ENCODE assay signal across 9 cellular contexts in the genomic region with DNA sequence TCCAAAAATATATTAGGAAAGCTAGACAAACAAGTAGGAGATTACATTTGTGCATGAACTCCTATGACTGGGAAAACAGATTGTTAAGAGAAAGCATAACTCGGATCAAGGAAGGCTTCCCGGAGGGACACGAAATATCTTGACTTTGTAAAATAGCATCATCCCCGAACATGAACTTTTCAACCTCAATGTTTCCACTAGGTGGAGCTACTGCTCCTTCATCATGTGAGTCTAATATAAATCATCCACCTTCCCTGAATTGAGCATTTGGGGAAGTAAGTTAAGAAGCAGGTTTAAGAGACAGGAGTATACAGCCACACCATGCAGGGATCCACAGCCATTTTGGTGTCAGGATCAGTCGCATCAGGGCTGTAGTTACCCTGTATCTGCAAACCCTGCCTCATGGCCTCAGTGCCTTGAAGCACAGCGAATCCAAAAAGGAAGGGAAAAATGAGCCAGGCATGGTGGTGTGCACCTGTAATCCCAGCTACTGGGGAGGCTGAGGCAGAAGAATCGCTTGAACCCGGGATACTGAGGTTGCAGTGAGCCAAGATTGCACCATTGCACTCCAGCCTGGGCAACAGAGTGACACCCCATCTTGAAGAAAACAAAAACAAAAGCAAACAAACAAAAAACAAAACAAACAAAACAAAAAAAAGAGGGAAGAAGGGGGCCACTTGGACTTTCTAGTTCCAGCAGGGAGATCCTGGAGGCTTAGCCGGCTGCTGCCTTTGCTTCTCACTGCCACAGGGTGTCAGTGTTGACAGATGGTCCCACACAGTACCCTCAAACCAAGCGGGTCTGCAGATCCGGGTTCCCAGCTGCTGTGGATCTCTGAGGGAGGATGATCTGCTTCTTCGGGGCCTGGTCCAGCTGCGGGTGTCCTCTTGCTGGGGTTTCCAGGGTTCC. TPM values are rescaled to one million over a fixed set of nuclear protein-coding genes. Genes with fewer than 3 reads are reported as not detected.
DNase-seq lines count a peak whose midpoint lies in the region; ATAC-seq, FAIRE-seq and TF ChIP-seq lines count a peak whose summit lies in the region.
"Not testable (repeated sequence)": the region's sequence is repeated elsewhere in the genome, so short reads cannot be mapped to it uniquely, and the experiment has no call there.
"Had no signal": no experiment of that assay in that cellular context is flagged by ENCODE, and none has a peak within 500 bp of the region (broad histone marks: within the 10 kb centered on the region; RNA-seq: fewer than 3 reads in every experiment).

No MANE protein-coding gene starts in this region.

- H3K4me3 ChIP-seq in endothelial cell of umbilical vein (replicated peaks in 1 of 3; ENCODE audit: insufficient read depth in 1 of 3, low read depth in 1 of 3, low read length in 3 of 3); kidney epithelial cell (ENCODE audit: low read depth, low read length): not testable (repeated sequence)

- not testable (repeated sequence) for H3K27ac ChIP-seq in endothelial cell of umbilical vein (ENCODE audit: insufficient read depth, low read depth, low read length)

- not testable (repeated sequence) for H3K4me1 ChIP-seq in endothelial cell of umbilical vein (ENCODE audit: control insufficient read depth, extremely low read depth, insufficient read depth, low read length)

- not testable (repeated sequence) for TF ChIP-seq POLR2A in endothelial cell of umbilical vein (IDR thresholded peaks at IDR 0.05; ENCODE audit: low read depth, low read length)

- dilution Hi-C loops in endothelial cell of umbilical vein (cut with MboI; ENCODE audit: extremely low pct_ligation_motif_present, low sequenced_read_pairs): not testable (repeated sequence)

- in situ Hi-C loops in ACHN (cut with HindIII; ENCODE audit: low pct_ligation_motif_present, low pct_unique_long_range_greater_than_20kb, low sequenced_read_pairs): not testable (repeated sequence)

- not testable (repeated sequence) for H3K9me1 ChIP-seq in endothelial cell of umbilical vein (replicated peaks; ENCODE audit: control insufficient read depth, extremely low read depth, insufficient read depth, low read length)

- not testable (repeated sequence) for H3K27me3 ChIP-seq in endothelial cell of umbilical vein (ENCODE audit: control insufficient read depth in 2 of 2, insufficient read depth in 2 of 2, low read length in 2 of 2); kidney epithelial cell (ENCODE audit: control insufficient read depth, insufficient read depth, low read length)

- POLR2A ChIA-PET in GM10248 (lab: Yijun Ruan, JAX); endothelial cell of umbilical vein (lab: Charles Lee): not testable (repeated sequence)

- TF ChIP-seq CTCF in GM10248 (IDR thresholded peaks at IDR 0.05; ENCODE audit: control extremely low read depth, extremely low read depth, low read depth, missing control alignments) (peak; percentile 42), endothelial cell of umbilical vein (IDR thresholded peaks at IDR 0.05; ENCODE audit: extremely low read depth in 1 of 2, insufficient read depth in 1 of 2, low read depth in 1 of 2, low read length in 2 of 2) (peak; percentile 10 to 49), kidney epithelial cell (IDR thresholded peaks at IDR 0.05; ENCODE audit: insufficient read depth, low read length, poor library complexity, severe bottlenecking) (peak; percentile 28), progenitor cell of endocrine pancreas (IDR thresholded peaks at IDR 0.05; ENCODE audit: unreplicated experiment) (peak; percentile 54)

- H3K4me3 Mint-ChIP-seq in activated T-helper 17 cell treated with anti-CD3 and anti-CD28 coated beads, Interleukin-2, amount 50 U/mL, for 72 hours; progenitor cell of endocrine pancreas (ENCODE audit: low read depth): not testable (repeated sequence)

- peak; percentile 84 for FAIRE-seq in endothelial cell of umbilical vein (lab: Jason Lieb, UNC)

- intact Hi-C loops in endothelial cell of umbilical vein (cut with micrococcal nuclease): not testable (repeated sequence)

- H3K36me3 ChIP-seq in endothelial cell of umbilical vein (ENCODE audit: control insufficient read depth in 2 of 2, extremely low read depth in 1 of 2, insufficient read depth in 2 of 2, low read length in 2 of 2); kidney epithelial cell (ENCODE audit: control insufficient read depth, insufficient read depth, low read length): not testable (repeated sequence)

- H3K9me3 Mint-ChIP-seq in activated T-helper 17 cell treated with anti-CD3 and anti-CD28 coated beads, Interleukin-2, amount 50 U/mL, for 72 hours; progenitor cell of endocrine pancreas (ENCODE audit: low read depth): not testable (repeated sequence)

- DNase-seq in ACHN (peak; percentile 45), MV-4-11 (lab: John Stamatoyannopoulos, UW) (peak; percentile 48), RKO (ENCODE audit: low spot score) (peak; percentile 50), endothelial cell of umbilical vein (ENCODE audit: low read depth, low spot score) (peak; percentile 27)
- not testable (repeated sequence) for DNase-seq in GM10248 (ENCODE audit: extremely low spot score); kidney epithelial cell (ENCODE audit: low read depth); progenitor cell of endocrine pancreas (ENCODE audit: low spot score, unreplicated experiment)

- H4K20me1 ChIP-seq in endothelial cell of umbilical vein (replicated peaks; ENCODE audit: control insufficient read depth, extremely low read depth, insufficient read depth, low read length): not testable (repeated sequence)

- peak overlapping the region; percentile 48 for H3K27ac Mint-ChIP-seq in activated T-helper 17 cell treated with anti-CD3 and anti-CD28 coated beads, Interleukin-2, amount 50 U/mL, for 72 hours
- not testable (repeated sequence) for H3K27ac Mint-ChIP-seq in progenitor cell of endocrine pancreas

- H3K36me3 Mint-ChIP-seq in activated T-helper 17 cell treated with anti-CD3 and anti-CD28 coated beads, Interleukin-2, amount 50 U/mL, for 72 hours (ENCODE audit: low read depth); progenitor cell of endocrine pancreas (ENCODE audit: insufficient read depth): not testable (repeated sequence)

- H3K79me2 ChIP-seq in endothelial cell of umbilical vein (ENCODE audit: control insufficient read depth, insufficient read depth, low read length): not testable (repeated sequence)

- ATAC-seq in activated T-helper 17 cell treated with anti-CD3 and anti-CD28 coated beads, Interleukin-2, amount 50 U/mL, for 72 hours (replicated peaks): peak; percentile 62

- CTCF ChIA-PET in GM10248 (lab: Yijun Ruan, JAX) (interaction anchor here (0.8 to 3.1 kb wide), 24 partner anchors 9 to 242 kb away, joined by 3 to 17 read pairs (median 4); a partner anchor contains a TSS), endothelial cell of umbilical vein (lab: Charles Lee) (interaction anchor here (0.6 to 2.8 kb wide), 12 partner anchors 9 to 245 kb away, joined by 3 to 16 read pairs (median 4); no protein-coding TSS in a partner anchor)

- not testable (repeated sequence) for H3K9ac ChIP-seq in endothelial cell of umbilical vein (replicated peaks; ENCODE audit: extremely low read depth, insufficient read depth, low read length)

- not testable (repeated sequence) for BruUV-seq in endothelial cell of umbilical vein (replicated peaks; lab: Mats Ljungman, UMichigan)

- not testable (repeated sequence) for H3K9me3 ChIP-seq in endothelial cell of umbilical vein (replicated peaks; ENCODE audit: control insufficient read depth, insufficient read depth, low read length)

- H2AFZ ChIP-seq in endothelial cell of umbilical vein (ENCODE audit: low read depth, low read length): not testable (repeated sequence)

- not testable (repeated sequence) for H3K4me2 ChIP-seq in endothelial cell of umbilical vein (ENCODE audit: insufficient read depth, low read length)

- not testable (repeated sequence) for H3K4me1 Mint-ChIP-seq in activated T-helper 17 cell treated with anti-CD3 and anti-CD28 coated beads, Interleukin-2, amount 50 U/mL, for 72 hours; progenitor cell of endocrine pancreas (ENCODE audit: low read depth)

- not testable (repeated sequence) for H3K27me3 Mint-ChIP-seq in activated T-helper 17 cell treated with anti-CD3 and anti-CD28 coated beads, Interleukin-2, amount 50 U/mL, for 72 hours
- peaks cover 19% of the 10 kb centered on the region for H3K27me3 Mint-ChIP-seq in progenitor cell of endocrine pancreas

RNA-seq across cellular contexts. Expression of a gene that starts 7.2 kb away (rescaled TPM):
- 1 to 10 TPM; 7.6 to 8.2 TPM for total RNA-seq in activated T-helper 17 cell treated with anti-CD3 and anti-CD28 coated beads, Interleukin-2, amount 50 U/mL, for 72 hours
- total RNA-seq in endothelial cell of umbilical vein: not detected in 2 replicates
- polyA plus RNA-seq in endothelial cell of umbilical vein: not detected in 2 replicates
- polyA plus RNA-seq in endothelial cell of umbilical vein (2011; cell fraction: cytosol; rRNA removed): not detected in 2 replicates
- polyA plus RNA-seq in endothelial cell of umbilical vein (2011; cell fraction: nucleus; rRNA removed): not detected in 2 replicates
- polyA plus RNA-seq in endothelial cell of umbilical vein (2012): not detected in 2 replicates
- not detected in 2 replicates for polyA minus RNA-seq in endothelial cell of umbilical vein
- polyA minus RNA-seq in endothelial cell of umbilical vein (2011; cell fraction: cytosol; rRNA and poly(A)+ RNA removed): not detected
- not detected in 2 replicates for polyA minus RNA-seq in endothelial cell of umbilical vein (2011; cell fraction: nucleus; rRNA and poly(A)+ RNA removed)
- total RNA-seq in kidney epithelial cell: not detected in 2 replicates
- not detected in 2 replicates for total RNA-seq in progenitor cell of endocrine pancreas
- total RNA-seq: CD8-positive, alpha-beta memory T cell had no signal
- polyA plus RNA-seq: CD8-positive, alpha-beta memory T cell had no signal

RNA-seq across cellular contexts. Expression of a gene that starts 7.5 kb away (rescaled TPM):
- not detected for total RNA-seq in activated T-helper 17 cell treated with anti-CD3 and anti-CD28 coated beads, Interleukin-2, amount 50 U/mL, for 72 hours
- total RNA-seq in endothelial cell of umbilical vein: not detected in 2 replicates
- not detected in 2 replicates for polyA plus RNA-seq in endothelial cell of umbilical vein
- polyA plus RNA-seq in endothelial cell of umbilical vein (2011; cell fraction: cytosol; rRNA removed): not detected in 2 replicates
- polyA plus RNA-seq in endothelial cell of umbilical vein (2011; cell fraction: nucleus; rRNA removed): not detected in 2 replicates
- polyA plus RNA-seq in endothelial cell of umbilical vein (2012): not detected in 2 replicates
- polyA minus RNA-seq in endothelial cell of umbilical vein: not detected in 2 replicates
- not detected for polyA minus RNA-seq in endothelial cell of umbilical vein (2011; cell fraction: cytosol; rRNA and poly(A)+ RNA removed)
- not detected in 2 replicates for polyA minus RNA-seq in endothelial cell of umbilical vein (2011; cell fraction: nucleus; rRNA and poly(A)+ RNA removed)
- total RNA-seq in kidney epithelial cell: not detected in 2 replicates
- total RNA-seq in progenitor cell of endocrine pancreas: not detected in 2 replicates
- total RNA-seq: CD8-positive, alpha-beta memory T cell had no signal
- polyA plus RNA-seq: CD8-positive, alpha-beta memory T cell had no signal

RNA-seq across cellular contexts. Expression of a gene that starts 15.7 kb away (rescaled TPM):
- total RNA-seq in activated T-helper 17 cell treated with anti-CD3 and anti-CD28 coated beads, Interleukin-2, amount 50 U/mL, for 72 hours: 1 to 10 TPM; 2.3 to 3.5 TPM
- total RNA-seq in endothelial cell of umbilical vein: not detected in 2 replicates
- polyA plus RNA-seq in endothelial cell of umbilical vein: not detected in 2 replicates
- not detected in 2 replicates for polyA plus RNA-seq in endothelial cell of umbilical vein (2011; cell fraction: cytosol; rRNA removed)
- not detected in 2 replicates for polyA plus RNA-seq in endothelial cell of umbilical vein (2011; cell fraction: nucleus; rRNA removed)
- not detected in 2 replicates for polyA plus RNA-seq in endothelial cell of umbilical vein (2012)
- not detected in 2 replicates for polyA minus RNA-seq in endothelial cell of umbilical vein
- polyA minus RNA-seq in endothelial cell of umbilical vein (2011; cell fraction: cytosol; rRNA and poly(A)+ RNA removed): not detected
- polyA minus RNA-seq in endothelial cell of umbilical vein (2011; cell fraction: nucleus; rRNA and poly(A)+ RNA removed): not detected in 2 replicates
- total RNA-seq in kidney epithelial cell: not detected in 2 replicates
- total RNA-seq in progenitor cell of endocrine pancreas: not detected in 2 replicates
- total RNA-seq: CD8-positive, alpha-beta memory T cell had no signal
- polyA plus RNA-seq: CD8-positive, alpha-beta memory T cell had no signal

RNA-seq across cellular contexts. Expression of a gene that starts 21.9 kb away (rescaled TPM):
- total RNA-seq in activated T-helper 17 cell treated with anti-CD3 and anti-CD28 coated beads, Interleukin-2, amount 50 U/mL, for 72 hours: under 1 TPM in 1 of 2 donors, not detected in 1; 0.61 TPM
- total RNA-seq in endothelial cell of umbilical vein (not detected in 2 replicates), kidney epithelial cell (not detected in 2 replicates), progenitor cell of endocrine pancreas (not detected in 2 replicates)
- not detected in 2 replicates for polyA plus RNA-seq in endothelial cell of umbilical vein
- polyA plus RNA-seq in endothelial cell of umbilical vein (2011; cell fraction: cytosol; rRNA removed): not detected in 2 replicates
- not detected in 2 replicates for polyA plus RNA-seq in endothelial cell of umbilical vein (2011; cell fraction: nucleus; rRNA removed)
- polyA plus RNA-seq in endothelial cell of umbilical vein (2012): not detected in 2 replicates
- polyA minus RNA-seq in endothelial cell of umbilical vein: not detected in 2 replicates
- not detected for polyA minus RNA-seq in endothelial cell of umbilical vein (2011; cell fraction: cytosol; rRNA and poly(A)+ RNA removed)
- polyA minus RNA-seq in endothelial cell of umbilical vein (2011; cell fraction: nucleus; rRNA and poly(A)+ RNA removed): not detected in 2 replicates
- total RNA-seq: CD8-positive, alpha-beta memory T cell had no signal
- polyA plus RNA-seq: CD8-positive, alpha-beta memory T cell had no signal

RNA-seq across cellular contexts. Expression of a gene that starts 29.4 kb away (rescaled TPM):
- total RNA-seq in activated T-helper 17 cell treated with anti-CD3 and anti-CD28 coated beads, Interleukin-2, amount 50 U/mL, for 72 hours: under 1 TPM in 1 of 2 donors, not detected in 1; 0.56 TPM
- total RNA-seq in endothelial cell of umbilical vein (not detected in 2 replicates), kidney epithelial cell (not detected in 2 replicates), progenitor cell of endocrine pancreas (not detected in 2 replicates)
- not detected in 2 replicates for polyA plus RNA-seq in endothelial cell of umbilical vein
- polyA plus RNA-seq in endothelial cell of umbilical vein (2011; cell fraction: cytosol; rRNA removed): not detected in 2 replicates
- not detected in 2 replicates for polyA plus RNA-seq in endothelial cell of umbilical vein (2011; cell fraction: nucleus; rRNA removed)
- polyA plus RNA-seq in endothelial cell of umbilical vein (2012): not detected in 2 replicates
- polyA minus RNA-seq in endothelial cell of umbilical vein: not detected in 2 replicates
- not detected for polyA minus RNA-seq in endothelial cell of umbilical vein (2011; cell fraction: cytosol; rRNA and poly(A)+ RNA removed)
- polyA minus RNA-seq in endothelial cell of umbilical vein (2011; cell fraction: nucleus; rRNA and poly(A)+ RNA removed): not detected in 2 replicates
- total RNA-seq: CD8-positive, alpha-beta memory T cell had no signal
- polyA plus RNA-seq: CD8-positive, alpha-beta memory T cell had no signal
